In the genomic region with DNA sequence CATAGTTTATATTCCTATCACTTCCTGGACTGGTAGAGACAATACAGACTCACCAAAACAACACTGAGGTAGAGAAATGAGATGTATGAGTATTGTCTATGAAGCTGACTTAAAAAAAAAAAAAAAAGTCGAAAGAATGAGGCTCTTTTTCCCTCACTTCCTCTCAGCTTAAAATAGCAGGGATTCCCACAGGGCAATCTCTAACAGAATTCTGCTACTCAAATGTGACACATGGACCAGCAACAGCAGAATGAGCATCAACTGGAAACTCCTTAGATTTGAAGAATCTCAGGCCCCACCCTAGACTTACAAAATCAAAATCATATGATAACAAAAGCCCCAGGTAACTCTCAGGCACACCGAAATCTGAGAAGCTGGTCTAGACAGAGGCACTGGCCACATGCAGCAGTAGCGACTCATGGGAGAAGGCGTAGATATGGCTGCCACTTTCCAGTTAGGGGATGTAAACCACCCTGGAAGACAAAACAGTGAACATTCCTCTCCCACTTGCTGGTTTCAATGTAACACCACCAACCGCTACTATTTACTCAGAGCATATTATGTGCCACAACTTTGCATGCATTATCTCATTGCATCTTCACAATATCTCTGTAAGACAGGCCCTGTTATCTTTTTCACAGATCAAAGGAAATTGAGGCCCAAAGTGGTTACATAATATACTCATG, we compare ENCODE assay signal across 9 cellular contexts.
DNase-seq lines count a peak whose midpoint lies in the region; ATAC-seq, FAIRE-seq and TF ChIP-seq lines count a peak whose summit lies in the region.
"Had no signal": no experiment of that assay in that cellular context is flagged by ENCODE, and none has a peak within 500 bp of the region (broad histone marks: within the 10 kb centered on the region; RNA-seq: fewer than 3 reads in every experiment).

No MANE protein-coding gene starts in this region.

- H3K27me3 ChIP-seq in psoas muscle (ENCODE audit: insufficient read depth in 3 of 3, low read length in 2 of 3): peaks cover 0 to 6% (median 0%) of the 10 kb centered on the region in 3 donors

- no peak for FAIRE-seq in GM19239 (lab: Jason Lieb, UNC)

- H3K4me1 Mint-ChIP-seq in chondrocyte (ENCODE audit: low read depth): peaks cover 47% of the 10 kb centered on the region

- H3K36me3 Mint-ChIP-seq in chondrocyte (ENCODE audit: low read depth): peaks cover 1% of the 10 kb centered on the region

- no peaks in the 10 kb centered on the region for H3K9me3 Mint-ChIP-seq in chondrocyte (ENCODE audit: low read depth)

- H3K4me3 Mint-ChIP-seq in chondrocyte (ENCODE audit: unreplicated experiment): no peak overlapping the region
- H3K4me3 Mint-ChIP-seq: B cell had no signal

- peak; percentile 7 to 24 for DNase-seq in activated CD4-positive, alpha-beta T cell treated with anti-CD3 and anti-CD28 coated beads, Interleukin-2, amount 50 U/mL, for 48 hours
- DNase-seq in activated CD4-positive, alpha-beta T cell treated with anti-CD3 and anti-CD28 coated beads, Interleukin-2, amount 50 U/mL, for 4 hours: no peak
- peak; percentile 16 for DNase-seq in NB4 (ENCODE audit: low read depth)
- DNase-seq in chondrocyte (ENCODE audit: low spot score): no peak
- DNase-seq in psoas muscle: no peak
- DNase-seq in GM19239 (ENCODE audit: insufficient read length, low spot score): no peak
- DNase-seq in OCI-M1 (lab: John Stamatoyannopoulos, UW): no peak

- ATAC-seq in psoas muscle (no peak), GM18907 (IDR thresholded peaks at IDR 0.05; ENCODE audit: unreplicated experiment) (no peak)

- TF ChIP-seq POLR2A in NB4 (IDR thresholded peaks at IDR 0.05; ENCODE audit: extremely low read depth, insufficient read length): no peak

- WGBS in psoas muscle, 3 donors: 66 to 70% (median 70%) methylated on average over 5 of the region's 5 CpGs

- H3K27ac ChIP-seq in psoas muscle: peak overlapping the region; percentile 25

- H3K27ac Mint-ChIP-seq in chondrocyte (ENCODE audit: unreplicated experiment): peak overlapping the region; percentile 77
- H3K27ac Mint-ChIP-seq: B cell had no signal

- TF ChIP-seq CTCF in NB4 (IDR thresholded peaks at IDR 0.05; ENCODE audit: low read depth, low read length) (no peak), chondrocyte (IDR thresholded peaks at IDR 0.05) (no peak), psoas muscle (IDR thresholded peaks at IDR 0.05) (no peak)

- H3K4me1 ChIP-seq in psoas muscle: peaks cover 48% of the 10 kb centered on the region

- H3K27me3 Mint-ChIP-seq in chondrocyte (ENCODE audit: low read depth): no peaks in the 10 kb centered on the region

- intact Hi-C loops in psoas muscle (cut with DNase I): no loop called here

- no peaks in the 10 kb centered on the region for H3K36me3 ChIP-seq in psoas muscle (ENCODE audit: insufficient read depth in 1 of 2, low read depth in 1 of 2)

- no peak overlapping the region for H3K4me3 ChIP-seq in NB4 (ENCODE audit: low read depth, low read length)
- H3K4me3 ChIP-seq in psoas muscle: no peak overlapping the region

- no peaks in the 10 kb centered on the region for H3K9me3 ChIP-seq in psoas muscle

Comparison
In these comparisons a context has a peak if more than half of its experiments do, and no peak if none do; other contexts are left out.
1. DNase-seq: peak in activated CD4-positive, alpha-beta T cell treated with anti-CD3 and anti-CD28 coated beads, Interleukin-2, amount 50 U/mL, for 48 hours (2 of 2) and NB4 (single experiment); none in activated CD4-positive, alpha-beta T cell treated with anti-CD3 and anti-CD28 coated beads, Interleukin-2, amount 50 U/mL, for 4 hours (0 of 2), chondrocyte (single experiment), psoas muscle (0 of 2), GM19239 (single experiment) and OCI-M1 (single experiment).